20 cellular contexts compared by ENCODE assay signal in genomic region chr4:119130365-119131065, GRCh38. TPM values are rescaled to one million over a fixed set of nuclear protein-coding genes. Genes with fewer than 3 reads are reported as not detected.
DNase-seq lines count a peak whose midpoint lies in the region; ATAC-seq, FAIRE-seq and TF ChIP-seq lines count a peak whose summit lies in the region.
"Had no signal": no experiment of that assay in that cellular context is flagged by ENCODE, and none has a peak within 500 bp of the region (broad histone marks: within the 10 kb centered on the region; RNA-seq: fewer than 3 reads in every experiment).

No MANE protein-coding gene starts in this region.

- no peaks in the 10 kb centered on the region for H3K27me3 ChIP-seq in bronchial epithelial cell (ENCODE audit: control insufficient read depth, insufficient read depth, low read length)
- no peaks in the 10 kb centered on the region for H3K27me3 ChIP-seq in hepatocyte
- H3K27me3 ChIP-seq in stomach: no peaks in the 10 kb centered on the region
- H3K27me3 ChIP-seq: sigmoid colon had no signal

- H3K9me2 ChIP-seq in hepatocyte (replicated peaks; ENCODE audit: insufficient read depth): no peaks in the 10 kb centered on the region

- ATAC-seq in natural killer cell treated with Interleukin-12 subunit alpha and Interleukin-12 subunit beta and Interleukin-15 and Interleukin-18, amount 100 ng/mL, for 72 hours: no peak
- ATAC-seq: activated CD8-positive, alpha-beta T cell treated with anti-CD3 and anti-CD28 coated beads for 36 hours; naive thymus-derived CD8-positive, alpha-beta T cell; stimulated activated naive CD8-positive, alpha-beta T cell treated with anti-CD3 and anti-CD28 coated beads, Interleukin-15, Interleukin-2, amounts not matched to agents 100 U/mL and 50 U/mL, for 24 hours had no signal

- no peaks in the 10 kb centered on the region for H3K9me3 Mint-ChIP-seq in natural killer cell treated with Interleukin-12 subunit alpha and Interleukin-12 subunit beta and Interleukin-15 and Interleukin-18, amount 100 ng/mL, for 72 hours
- H3K9me3 Mint-ChIP-seq: activated CD8-positive, alpha-beta T cell treated with anti-CD3 and anti-CD28 coated beads for 36 hours; activated T-helper 2 cell treated with anti-CD3 and anti-CD28 coated beads, Interferon-gamma antibody, Interleukin-2, Interleukin-4, amounts not matched to agents 10 μg/mL and 5 μg/mL and 100 μg/mL, durations not matched to agents 14 hours and 24 hours and 36 hours; CD8-positive, alpha-beta memory T cell; naive thymus-derived CD8-positive, alpha-beta T cell had no signal

- H3K4me1 ChIP-seq in hepatocyte (ENCODE audit: insufficient read depth) (peaks cover 13% of the 10 kb centered on the region), stomach (peaks cover 0 to 30% (median 18%) of the 10 kb centered on the region in 4 donors)

- no peak for TF ChIP-seq POLR2A in stomach (IDR thresholded peaks at IDR 0.05)

- no peaks in the 10 kb centered on the region for H3K9me3 ChIP-seq in hepatocyte (ENCODE audit: low read depth)
- no peaks in the 10 kb centered on the region for H3K9me3 ChIP-seq in stomach
- H3K9me3 ChIP-seq: sigmoid colon had no signal

- no peak overlapping the region for H3K4me3 Mint-ChIP-seq in natural killer cell treated with Interleukin-12 subunit alpha and Interleukin-12 subunit beta and Interleukin-15 and Interleukin-18, amount 100 ng/mL, for 72 hours
- H3K4me3 Mint-ChIP-seq: activated CD8-positive, alpha-beta T cell treated with anti-CD3 and anti-CD28 coated beads for 36 hours; CD8-positive, alpha-beta memory T cell; naive thymus-derived CD8-positive, alpha-beta T cell had no signal

- no peak overlapping the region for H3K4me3 ChIP-seq in bronchial epithelial cell (ENCODE audit: low read depth, low read length)
- no peak overlapping the region for H3K4me3 ChIP-seq in hepatocyte
- H3K4me3 ChIP-seq in stomach: no peak overlapping the region
- H3K4me3 ChIP-seq: sigmoid colon had no signal

- 51% methylated on average over 4 of the region's 4 CpGs for WGBS in hepatocyte (ENCODE audit: low lambda C conversion rate, missing lambda C conversion rate)
- WGBS in stomach, 5 donors: 29 to 52% (median 49%) methylated on average over 4 of the region's 4 CpGs

- DNase-seq in GM04504 (ENCODE audit: low read depth) (peak; percentile 55), bronchial epithelial cell (ENCODE audit: low read depth) (peak; percentile 10), hepatocyte (ENCODE audit: low spot score) (no peak), stomach (no peak), COLO668 (lab: John Stamatoyannopoulos, UW; ENCODE audit: unreplicated experiment) (no peak), mesenteric fat pad (ENCODE audit: low spot score) (no peak), cortex of kidney (lab: John Stamatoyannopoulos, UW) (no peak)
- no peak for DNase-seq in natural killer cell treated with Interleukin-12 subunit alpha and Interleukin-12 subunit beta and Interleukin-15 and Interleukin-18, amount 100 ng/mL, for 72 hours (ENCODE audit: low spot score)
- DNase-seq: activated CD8-positive, alpha-beta T cell treated with anti-CD3 and anti-CD28 coated beads for 36 hours; CD8-positive, alpha-beta memory T cell; kidney; naive thymus-derived CD8-positive, alpha-beta T cell; NCI-H1436; RPMI8226; sigmoid colon; stimulated activated naive CD8-positive, alpha-beta T cell treated with anti-CD3 and anti-CD28 coated beads, Interleukin-15, Interleukin-2, amounts not matched to agents 100 U/mL and 50 U/mL, for 24 hours had no signal

- H3K36me3 Mint-ChIP-seq in natural killer cell treated with Interleukin-12 subunit alpha and Interleukin-12 subunit beta and Interleukin-15 and Interleukin-18, amount 100 ng/mL, for 72 hours: no peaks in the 10 kb centered on the region
- H3K36me3 Mint-ChIP-seq: CD8-positive, alpha-beta memory T cell; naive thymus-derived CD8-positive, alpha-beta T cell had no signal

- H3K4me1 Mint-ChIP-seq in natural killer cell treated with Interleukin-12 subunit alpha and Interleukin-12 subunit beta and Interleukin-15 and Interleukin-18, amount 100 ng/mL, for 72 hours (ENCODE audit: low read depth in 2 of 2): no peaks in the 10 kb centered on the region

- intact Hi-C loops in stomach (cut with DNase I; ENCODE audit: low total_unique reads): no loop called here

- no peaks in the 10 kb centered on the region for H3K79me2 ChIP-seq in hepatocyte

- peak overlapping the region; percentile 5 for H2AFZ ChIP-seq in hepatocyte

- no peak for FAIRE-seq in bronchial epithelial cell (lab: Jason Lieb, UNC)
- FAIRE-seq: kidney had no signal

- no peak for TF ChIP-seq EP300 in stomach (IDR thresholded peaks at IDR 0.05)

- H3K4me2 ChIP-seq in hepatocyte: peak overlapping the region; percentile 34
- H3K4me2 ChIP-seq: KMS-11 had no signal

- no peak overlapping the region for H3K27ac Mint-ChIP-seq in natural killer cell treated with Interleukin-12 subunit alpha and Interleukin-12 subunit beta and Interleukin-15 and Interleukin-18, amount 100 ng/mL, for 72 hours
- H3K27ac Mint-ChIP-seq: activated CD8-positive, alpha-beta T cell treated with anti-CD3 and anti-CD28 coated beads for 36 hours; activated T-helper 2 cell treated with anti-CD3 and anti-CD28 coated beads, Interferon-gamma antibody, Interleukin-2, Interleukin-4, amounts not matched to agents 10 μg/mL and 5 μg/mL and 100 μg/mL, durations not matched to agents 14 hours and 24 hours and 36 hours; CD8-positive, alpha-beta memory T cell; naive thymus-derived CD8-positive, alpha-beta T cell had no signal

- TF ChIP-seq CTCF in bronchial epithelial cell (IDR thresholded peaks at IDR 0.05; ENCODE audit: insufficient read depth, low read length, severe bottlenecking) (no peak), hepatocyte (IDR thresholded peaks at IDR 0.05; ENCODE audit: poor library complexity) (no peak), stomach (IDR thresholded peaks at IDR 0.05) (no peak)

- no peaks in the 10 kb centered on the region for H4K20me1 ChIP-seq in hepatocyte (ENCODE audit: insufficient read depth, poor library complexity, severe bottlenecking)

- no peaks in the 10 kb centered on the region for H3K36me3 ChIP-seq in bronchial epithelial cell (ENCODE audit: control insufficient read depth, insufficient read depth, low read length)
- H3K36me3 ChIP-seq in hepatocyte (replicated peaks; ENCODE audit: insufficient read depth, low read depth): no peaks in the 10 kb centered on the region
- H3K36me3 ChIP-seq in stomach: no peaks in the 10 kb centered on the region
- H3K36me3 ChIP-seq: sigmoid colon had no signal

- H3K27ac ChIP-seq in hepatocyte (peak overlapping the region; percentile 66), stomach (peak overlapping the region in 4 of 5 donors; percentile 54 to 80 (median 66))
- H3K27ac ChIP-seq: KMS-11 had no signal

- H3K27me3 Mint-ChIP-seq in natural killer cell treated with Interleukin-12 subunit alpha and Interleukin-12 subunit beta and Interleukin-15 and Interleukin-18, amount 100 ng/mL, for 72 hours: peaks cover 6 to 11% of the 10 kb centered on the region in 2 donors
- H3K27me3 Mint-ChIP-seq: activated CD8-positive, alpha-beta T cell treated with anti-CD3 and anti-CD28 coated beads for 36 hours; naive thymus-derived CD8-positive, alpha-beta T cell had no signal

RNA-seq across cellular contexts. Expression of gene MYOZ2, which starts 5.1 kb away (rescaled TPM):
- total RNA-seq in bronchial epithelial cell (not detected in 2 replicates), hepatocyte (0.10 and 0.16 TPM in 2 replicates), stomach (1 to 10 TPM in 2 of 5 donors, under 1 TPM in 1, not detected in 2; 0.73 to 1.4 (median 1.2) TPM), mesenteric fat pad (0.29 TPM)
- polyA plus RNA-seq in hepatocyte (0.13 TPM in 1 of 2 replicates, not detected in the other), stomach (under 1 TPM; 0.31 to 0.44 (median 0.33) TPM)
- not detected for total RNA-seq in natural killer cell treated with Interleukin-12 subunit alpha and Interleukin-12 subunit beta and Interleukin-15 and Interleukin-18, amount 100 ng/mL, for 72 hours
- total RNA-seq: activated CD8-positive, alpha-beta T cell treated with anti-CD3 and anti-CD28 coated beads for 36 hours; activated T-helper 2 cell treated with anti-CD3 and anti-CD28 coated beads, Interferon-gamma antibody, Interleukin-2, Interleukin-4, amounts not matched to agents 10 μg/mL and 5 μg/mL and 100 μg/mL, durations not matched to agents 14 hours and 24 hours and 36 hours; CD8-positive, alpha-beta memory T cell; H4; naive thymus-derived CD8-positive, alpha-beta T cell; NCI-H460 had no signal
- polyA plus RNA-seq: CD8-positive, alpha-beta memory T cell; naive thymus-derived CD8-positive, alpha-beta T cell had no signal

Comparison
In these comparisons a context has a peak if more than half of its experiments do, and no peak if none do; other contexts are left out.
1. DNase-seq: peak in GM04504 (single experiment) and bronchial epithelial cell (single experiment); none in hepatocyte (single experiment), stomach (single experiment), COLO668 (single experiment), mesenteric fat pad (single experiment), natural killer cell treated with Interleukin-12 subunit alpha and Interleukin-12 subunit beta and Interleukin-15 and Interleukin-18, amount 100 ng/mL, for 72 hours (single experiment) and cortex of kidney (single experiment).